In the genomic region with DNA sequence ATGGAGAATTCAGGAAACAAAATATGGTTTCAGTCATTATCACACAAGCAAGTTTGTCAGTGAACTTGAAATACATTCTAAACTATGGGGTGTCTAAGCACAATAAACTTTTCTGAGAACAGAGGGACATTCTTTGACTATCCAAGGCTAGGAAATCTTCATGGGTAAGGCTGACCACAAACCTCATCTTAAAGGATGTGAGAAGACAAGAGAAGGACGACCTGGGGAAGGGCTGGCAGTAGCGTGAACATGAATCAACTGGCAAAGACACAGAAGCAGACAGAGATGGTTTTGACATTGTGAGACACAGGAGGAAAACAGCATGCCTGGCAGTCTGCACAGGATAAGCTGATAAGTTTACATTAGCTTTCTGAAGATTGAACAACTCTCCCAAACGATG, we compare ENCODE assay signal across 15 cellular contexts.
DNase-seq lines count a peak whose midpoint lies in the region; ATAC-seq, FAIRE-seq and TF ChIP-seq lines count a peak whose summit lies in the region.
"Had no signal": no experiment of that assay in that cellular context is flagged by ENCODE, and none has a peak within 500 bp of the region (broad histone marks: within the 10 kb centered on the region; RNA-seq: fewer than 3 reads in every experiment).

No MANE protein-coding gene starts in this region.

- no peak for TF ChIP-seq POLR2A in right lobe of liver (IDR thresholded peaks at IDR 0.05)

- H3K9me3 Mint-ChIP-seq in H9 (no peaks in the 10 kb centered on the region), neural progenitor cell (no peaks in the 10 kb centered on the region)
- H3K9me3 Mint-ChIP-seq: CD8-positive, alpha-beta T cell had no signal

- H3K23me2 ChIP-seq in H9 (ENCODE audit: insufficient read length, low read depth, low read length, poor library complexity, severe bottlenecking): no peaks in the 10 kb centered on the region

- H3K4me1 Mint-ChIP-seq in H9 (peaks cover 8% of the 10 kb centered on the region in 2 experiments), neural progenitor cell (no peaks in the 10 kb centered on the region)
- H3K4me1 Mint-ChIP-seq: B cell had no signal

- no peak overlapping the region for H3K18ac ChIP-seq in H9 (ENCODE audit: insufficient read length, low read depth, low read length)

- peak; percentile 55 for FAIRE-seq in D721Med (lab: Jason Lieb, UNC)
- FAIRE-seq: G401.6, GM12891, GM18507 had no signal

- intact Hi-C loops in right lobe of liver (cut with DNase I): no loop called here

- H4K91ac ChIP-seq in H9 (ENCODE audit: insufficient read length, low read depth, low read length): no peak overlapping the region

- no peaks in the 10 kb centered on the region for H3K79me1 ChIP-seq in H9 (ENCODE audit: insufficient read depth, low read depth, low read length, poor library complexity, severe bottlenecking)

- no peak overlapping the region for H2BK12ac ChIP-seq in H9 (ENCODE audit: insufficient read length, low read depth, low read length)

- no peaks in the 10 kb centered on the region for H3K9me3 ChIP-seq in H9 (ENCODE audit: control insufficient read depth, low read depth, low read length)
- H3K9me3 ChIP-seq in right lobe of liver: no peaks in the 10 kb centered on the region
- H3K9me3 ChIP-seq in neural progenitor cell (ENCODE audit: low read depth): no peaks in the 10 kb centered on the region
- H3K9me3 ChIP-seq: BLaER1 treated with 17β-estradiol and CSF1 and Interleukin-3, amounts not matched to agents 10 nM and 100 nM had no signal

- H3K36me3 ChIP-seq in right lobe of liver: no peaks in the 10 kb centered on the region
- no peaks in the 10 kb centered on the region for H3K36me3 ChIP-seq in neural progenitor cell
- H3K36me3 ChIP-seq: BLaER1 treated with 17β-estradiol and CSF1 and Interleukin-3, amounts not matched to agents 10 nM and 100 nM had no signal

- no peak overlapping the region for H3T11ph ChIP-seq in H9 (ENCODE audit: low read length)

- H3K36me3 Mint-ChIP-seq in H9 (ENCODE audit: insufficient read depth in 1 of 3, low read depth in 3 of 3) (no peaks in the 10 kb centered on the region), neural progenitor cell (no peaks in the 10 kb centered on the region)
- H3K36me3 Mint-ChIP-seq: CD8-positive, alpha-beta T cell had no signal

- H3K4me3 Mint-ChIP-seq in H9 (no peak overlapping the region), neural progenitor cell (no peak overlapping the region)
- H3K4me3 Mint-ChIP-seq: B cell; CD8-positive, alpha-beta T cell had no signal

- H3K27ac ChIP-seq in H9 (ENCODE audit: insufficient read length, low read depth, low read length) (no peak overlapping the region), right lobe of liver (no peak overlapping the region), neural progenitor cell (no peak overlapping the region)
- H3K27ac ChIP-seq: BLaER1 treated with 17β-estradiol and CSF1 and Interleukin-3, amounts not matched to agents 10 nM and 100 nM; KMS-11 had no signal

- no peaks in the 10 kb centered on the region for H3K27me3 Mint-ChIP-seq in H9 (ENCODE audit: low read depth)
- H3K27me3 Mint-ChIP-seq in neural progenitor cell (ENCODE audit: insufficient read depth, low read depth): no peaks in the 10 kb centered on the region
- H3K27me3 Mint-ChIP-seq: B cell had no signal

- H3K4me2 ChIP-seq in H9 (ENCODE audit: insufficient read depth, insufficient read length, low read length) (no peak overlapping the region), neural progenitor cell (no peak overlapping the region)
- H3K4me2 ChIP-seq: BLaER1 treated with 17β-estradiol and CSF1 and Interleukin-3, amounts not matched to agents 10 nM and 100 nM; KMS-11 had no signal

- no peak for DNase-seq in D721Med (ENCODE audit: insufficient read length, low spot score)
- no peak for DNase-seq in H9
- peak; percentile 17 for DNase-seq in SK-MEL-5 (ENCODE audit: low read depth, low spot score)
- DNase-seq in foreskin melanocyte: peak; percentile 34
- no peak for DNase-seq in right lobe of liver
- DNase-seq in neural progenitor cell (ENCODE audit: low spot score): no peak
- DNase-seq: CD8-positive, alpha-beta T cell had no signal

- H3K27ac Mint-ChIP-seq in H9 (no peak overlapping the region; a peak in 1 of 7 replicates), neural progenitor cell (no peak overlapping the region)
- H3K27ac Mint-ChIP-seq: B cell; CD8-positive, alpha-beta T cell had no signal

- H4K5ac ChIP-seq in H9 (ENCODE audit: insufficient read length, low read depth, low read length): peak overlapping the region; percentile 16

- H2AK5ac ChIP-seq in H9 (ENCODE audit: insufficient read length, low read length): no peak overlapping the region

- H4K20me1 ChIP-seq in H9 (ENCODE audit: control insufficient read depth, insufficient read depth, insufficient read length): no peaks in the 10 kb centered on the region
- no peaks in the 10 kb centered on the region for H4K20me1 ChIP-seq in neural progenitor cell (ENCODE audit: low read depth)
- H4K20me1 ChIP-seq: BLaER1 treated with 17β-estradiol and CSF1 and Interleukin-3, amounts not matched to agents 10 nM and 100 nM had no signal

- no peak overlapping the region for H3K4ac ChIP-seq in H9 (ENCODE audit: low read depth, low read length)

- H4K8ac ChIP-seq in H9 (replicated peaks; ENCODE audit: insufficient read length, low read depth, low read length): no peak overlapping the region

- no CpG with 5 or more reads among the region's 3 CpGs for WGBS in H9 (ENCODE audit: extremely low coverage, insufficient read length, low lambda C conversion rate)
- WGBS in right lobe of liver (ENCODE audit: insufficient coverage, low coverage, low lambda C conversion rate, missing lambda C conversion rate): 24% methylated on average over 3 of the region's 3 CpGs

- H2BK15ac ChIP-seq in H9 (ENCODE audit: low read depth, low read length): no peak overlapping the region

- no peaks in the 10 kb centered on the region for H3K79me2 ChIP-seq in H9 (ENCODE audit: insufficient read depth, low read length)
- H3K79me2 ChIP-seq in neural progenitor cell (ENCODE audit: low read depth): no peaks in the 10 kb centered on the region

- H2AFZ ChIP-seq in H9 (ENCODE audit: low read length) (no peak overlapping the region), neural progenitor cell (replicated peaks) (no peak overlapping the region)

- H3F3A ChIP-seq in neural progenitor cell (ENCODE audit: low read depth): no peaks in the 10 kb centered on the region

- H3K14ac ChIP-seq in H9 (ENCODE audit: insufficient read depth, low read length): no peak overlapping the region

- ATAC-seq in right lobe of liver (no peak), GM21381 (IDR thresholded peaks at IDR 0.05; ENCODE audit: unreplicated experiment) (no peak)
- ATAC-seq: CD8-positive, alpha-beta T cell; HCT116 had no signal

- H3K4me1 ChIP-seq in H9 (ENCODE audit: insufficient read depth, low read length) (no peaks in the 10 kb centered on the region; the same call in 1 of the 2 replicates), right lobe of liver (no peaks in the 10 kb centered on the region), neural progenitor cell (no peaks in the 10 kb centered on the region)
- H3K4me1 ChIP-seq: BLaER1 treated with 17β-estradiol and CSF1 and Interleukin-3, amounts not matched to agents 10 nM and 100 nM had no signal

- H2BK120ac ChIP-seq in H9 (ENCODE audit: low read depth, low read length, poor library complexity, severe bottlenecking): no peak overlapping the region

- H3K23ac ChIP-seq in H9 (ENCODE audit: insufficient read length, low read depth, low read length): no peak overlapping the region

- H2BK5ac ChIP-seq in H9 (ENCODE audit: insufficient read length, low read length): no peak overlapping the region

- in situ Hi-C loops in SK-MEL-5 (cut with HindIII; ENCODE audit: low pct_unique_long_range_greater_than_20kb, low sequenced_read_pairs): no loop called here

- H2BK20ac ChIP-seq in H9 (ENCODE audit: low read depth, low read length, poor library complexity, severe bottlenecking): no peak overlapping the region

- no peak overlapping the region for H3K56ac ChIP-seq in H9 (ENCODE audit: insufficient read length, low read depth, low read length)

- no peak overlapping the region for H3K9ac ChIP-seq in H9 (ENCODE audit: extremely low read depth, insufficient read length, low read length)
- H3K9ac ChIP-seq in neural progenitor cell: no peak overlapping the region
- H3K9ac ChIP-seq: BLaER1 treated with 17β-estradiol and CSF1 and Interleukin-3, amounts not matched to agents 10 nM and 100 nM; KMS-11 had no signal

- H3K27me3 ChIP-seq in H9 (ENCODE audit: insufficient read depth, low read length): no peaks in the 10 kb centered on the region; the same call in 1 of the 2 replicates
- H3K27me3 ChIP-seq in right lobe of liver: no peaks in the 10 kb centered on the region
- H3K27me3 ChIP-seq in neural progenitor cell: no peaks in the 10 kb centered on the region
- H3K27me3 ChIP-seq: BLaER1 treated with 17β-estradiol and CSF1 and Interleukin-3, amounts not matched to agents 10 nM and 100 nM had no signal

- H3K4me3 ChIP-seq in right lobe of liver (no peak overlapping the region), neural progenitor cell (no peak overlapping the region)
- H3K4me3 ChIP-seq: BLaER1 treated with 17β-estradiol and CSF1 and Interleukin-3, amounts not matched to agents 10 nM and 100 nM had no signal

- TF ChIP-seq CTCF in D721Med (IDR thresholded peaks at IDR 0.05; ENCODE audit: insufficient read depth, missing control alignments): no peak
- TF ChIP-seq CTCF in H9 (conservative IDR thresholded peaks at IDR 0.05): no peak
- TF ChIP-seq CTCF in right lobe of liver (IDR thresholded peaks at IDR 0.05): no peak
- TF ChIP-seq CTCF in neural progenitor cell (IDR thresholded peaks at IDR 0.05): no peak

Comparison
In these comparisons a context has a peak if more than half of its experiments do, and no peak if none do; other contexts are left out.
1. DNase-seq: peak in SK-MEL-5 (single experiment) and foreskin melanocyte (single experiment); none in D721Med (single experiment), H9 (single experiment), right lobe of liver (0 of 3) and neural progenitor cell (single experiment).